In genomic region chr6:129792049-129792448, GRCh38 we compare ENCODE assay signal across 1 cellular context.
TF ChIP-seq lines count a peak whose summit lies in the region.

No MANE protein-coding gene starts in this region.

TF ChIP-seq in liver, 16 proteins besides CTCF, POLR2A, EP300 and RAD21 (continued from another document):
- peak; percentile 94 for TF ChIP-seq REST (IDR thresholded peaks at IDR 0.05)
- TF ChIP-seq FOXA1 (IDR thresholded peaks at IDR 0.05): no peak
TF ChIP-seq in liver: peak in this region for 5.
